ENCODE assay signal across 1 cellular context in the genomic region with DNA sequence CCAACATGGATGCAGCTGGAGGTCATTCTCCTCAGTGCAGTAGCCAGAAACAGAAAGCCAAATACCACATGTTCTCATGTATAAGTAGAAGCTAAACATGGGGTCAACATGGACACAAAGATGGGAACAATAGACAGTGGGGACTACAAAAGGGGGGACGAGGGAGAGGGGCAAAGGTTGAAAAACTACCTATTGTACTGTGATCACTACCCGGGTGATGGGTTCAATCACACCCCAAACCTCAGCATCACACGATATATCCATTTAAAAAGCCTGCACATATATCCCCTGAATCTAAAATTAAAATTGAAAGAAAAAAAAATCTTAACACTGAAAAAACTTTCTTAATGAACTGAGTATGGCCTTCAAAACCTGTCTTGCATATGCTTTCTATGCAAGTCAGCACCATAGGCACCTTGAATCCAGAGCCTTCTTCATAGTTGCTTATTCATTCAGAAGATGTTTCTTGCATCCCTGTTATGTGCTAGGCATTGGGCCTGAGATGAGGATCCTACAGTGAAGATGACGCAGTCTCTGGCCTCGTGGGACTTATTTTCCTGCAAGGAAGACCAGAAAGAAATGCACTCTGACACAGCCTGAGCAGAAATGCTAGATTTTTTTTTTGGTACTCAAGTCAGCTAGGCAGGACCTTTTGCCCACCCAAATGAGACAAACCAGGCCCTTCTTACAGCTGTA.
TF ChIP-seq lines count a peak whose summit lies in the region.

No MANE protein-coding gene starts in this region.

TF ChIP-seq in GM23338, 12 proteins besides CTCF, POLR2A, EP300 and RAD21 (continued from another document):
- TF ChIP-seq, protein P1, sequence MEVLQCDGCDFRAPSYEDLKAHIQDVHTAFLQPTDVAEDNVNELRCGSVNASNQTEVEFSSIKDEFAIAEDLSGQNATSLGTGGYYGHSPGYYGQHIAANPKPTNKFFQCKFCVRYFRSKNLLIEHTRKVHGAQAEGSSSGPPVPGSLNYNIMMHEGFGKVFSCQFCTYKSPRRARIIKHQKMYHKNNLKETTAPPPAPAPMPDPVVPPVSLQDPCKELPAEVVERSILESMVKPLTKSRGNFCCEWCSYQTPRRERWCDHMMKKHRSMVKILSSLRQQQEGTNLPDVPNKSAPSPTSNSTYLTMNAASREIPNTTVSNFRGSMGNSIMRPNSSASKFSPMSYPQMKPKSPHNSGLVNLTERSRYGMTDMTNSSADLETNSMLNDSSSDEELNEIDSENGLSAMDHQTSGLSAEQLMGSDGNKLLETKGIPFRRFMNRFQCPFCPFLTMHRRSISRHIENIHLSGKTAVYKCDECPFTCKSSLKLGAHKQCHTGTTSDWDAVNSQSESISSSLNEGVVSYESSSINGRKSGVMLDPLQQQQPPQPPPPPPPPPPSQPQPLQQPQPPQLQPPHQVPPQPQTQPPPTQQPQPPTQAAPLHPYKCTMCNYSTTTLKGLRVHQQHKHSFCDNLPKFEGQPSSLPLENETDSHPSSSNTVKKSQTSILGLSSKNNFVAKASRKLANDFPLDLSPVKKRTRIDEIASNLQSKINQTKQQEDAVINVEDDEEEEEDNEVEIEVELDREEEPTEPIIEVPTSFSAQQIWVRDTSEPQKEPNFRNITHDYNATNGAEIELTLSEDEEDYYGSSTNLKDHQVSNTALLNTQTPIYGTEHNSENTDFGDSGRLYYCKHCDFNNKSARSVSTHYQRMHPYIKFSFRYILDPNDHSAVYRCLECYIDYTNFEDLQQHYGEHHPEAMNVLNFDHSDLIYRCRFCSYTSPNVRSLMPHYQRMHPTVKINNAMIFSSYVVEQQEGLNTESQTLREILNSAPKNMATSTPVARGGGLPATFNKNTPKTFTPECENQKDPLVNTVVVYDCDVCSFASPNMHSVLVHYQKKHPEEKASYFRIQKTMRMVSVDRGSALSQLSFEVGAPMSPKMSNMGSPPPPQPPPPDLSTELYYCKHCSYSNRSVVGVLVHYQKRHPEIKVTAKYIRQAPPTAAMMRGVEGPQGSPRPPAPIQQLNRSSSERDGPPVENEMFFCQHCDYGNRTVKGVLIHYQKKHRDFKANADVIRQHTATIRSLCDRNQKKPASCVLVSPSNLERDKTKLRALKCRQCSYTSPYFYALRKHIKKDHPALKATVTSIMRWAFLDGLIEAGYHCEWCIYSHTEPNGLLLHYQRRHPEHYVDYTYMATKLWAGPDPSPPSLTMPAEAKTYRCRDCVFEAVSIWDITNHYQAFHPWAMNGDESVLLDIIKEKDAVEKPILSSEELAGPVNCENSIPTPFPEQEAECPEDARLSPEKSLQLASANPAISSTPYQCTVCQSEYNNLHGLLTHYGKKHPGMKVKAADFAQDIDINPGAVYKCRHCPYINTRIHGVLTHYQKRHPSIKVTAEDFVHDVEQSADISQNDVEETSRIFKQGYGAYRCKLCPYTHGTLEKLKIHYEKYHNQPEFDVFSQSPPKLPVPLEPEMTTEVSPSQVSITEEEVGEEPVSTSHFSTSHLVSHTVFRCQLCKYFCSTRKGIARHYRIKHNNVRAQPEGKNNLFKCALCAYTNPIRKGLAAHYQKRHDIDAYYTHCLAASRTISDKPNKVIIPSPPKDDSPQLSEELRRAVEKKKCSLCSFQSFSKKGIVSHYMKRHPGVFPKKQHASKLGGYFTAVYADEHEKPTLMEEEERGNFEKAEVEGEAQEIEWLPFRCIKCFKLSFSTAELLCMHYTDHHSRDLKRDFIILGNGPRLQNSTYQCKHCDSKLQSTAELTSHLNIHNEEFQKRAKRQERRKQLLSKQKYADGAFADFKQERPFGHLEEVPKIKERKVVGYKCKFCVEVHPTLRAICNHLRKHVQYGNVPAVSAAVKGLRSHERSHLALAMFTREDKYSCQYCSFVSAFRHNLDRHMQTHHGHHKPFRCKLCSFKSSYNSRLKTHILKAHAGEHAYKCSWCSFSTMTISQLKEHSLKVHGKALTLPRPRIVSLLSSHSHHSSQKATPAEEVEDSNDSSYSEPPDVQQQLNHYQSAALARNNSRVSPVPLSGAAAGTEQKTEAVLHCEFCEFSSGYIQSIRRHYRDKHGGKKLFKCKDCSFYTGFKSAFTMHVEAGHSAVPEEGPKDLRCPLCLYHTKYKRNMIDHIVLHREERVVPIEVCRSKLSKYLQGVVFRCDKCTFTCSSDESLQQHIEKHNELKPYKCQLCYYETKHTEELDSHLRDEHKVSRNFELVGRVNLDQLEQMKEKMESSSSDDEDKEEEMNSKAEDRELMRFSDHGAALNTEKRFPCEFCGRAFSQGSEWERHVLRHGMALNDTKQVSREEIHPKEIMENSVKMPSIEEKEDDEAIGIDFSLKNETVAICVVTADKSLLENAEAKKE (CRISPR knock-in tag; IDR thresholded peaks at IDR 0.05): no peak
